ENCODE assay signal across 1 cellular context in the genomic region with DNA sequence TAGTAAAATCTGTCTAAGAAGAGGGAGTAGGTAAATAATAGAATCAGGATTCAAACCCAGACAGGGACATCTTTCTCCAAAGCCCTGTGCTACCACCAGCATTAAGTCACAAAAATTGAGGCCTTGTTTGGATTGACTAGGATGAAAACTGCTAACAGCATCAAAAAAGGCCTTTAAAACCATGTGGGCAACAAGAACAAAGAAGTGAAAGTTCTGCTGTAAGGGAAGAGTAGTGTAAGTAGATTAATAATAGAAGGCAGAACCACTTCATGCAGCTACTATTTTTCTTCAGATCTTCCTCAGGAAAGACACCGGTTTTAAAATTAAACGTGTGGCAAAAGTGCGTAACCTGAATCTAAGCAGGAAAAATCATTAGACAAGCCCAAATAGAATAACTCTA.
TF ChIP-seq lines count a peak whose summit lies in the region.

No MANE protein-coding gene starts in this region.

TF ChIP-seq in GM12878, 131 proteins besides CTCF, POLR2A, EP300 and RAD21 (continued from another document):
- TF ChIP-seq MTA2 (IDR thresholded peaks at IDR 0.05; ENCODE audit: low read depth), result no peak
- no peak for TF ChIP-seq WRNIP1 (IDR thresholded peaks at IDR 0.05; ENCODE audit: borderline replicate concordance, low read depth, low read length)
- no peak for TF ChIP-seq BACH1 (IDR thresholded peaks at IDR 0.05; ENCODE audit: borderline replicate concordance)
- TF ChIP-seq, protein P1, sequence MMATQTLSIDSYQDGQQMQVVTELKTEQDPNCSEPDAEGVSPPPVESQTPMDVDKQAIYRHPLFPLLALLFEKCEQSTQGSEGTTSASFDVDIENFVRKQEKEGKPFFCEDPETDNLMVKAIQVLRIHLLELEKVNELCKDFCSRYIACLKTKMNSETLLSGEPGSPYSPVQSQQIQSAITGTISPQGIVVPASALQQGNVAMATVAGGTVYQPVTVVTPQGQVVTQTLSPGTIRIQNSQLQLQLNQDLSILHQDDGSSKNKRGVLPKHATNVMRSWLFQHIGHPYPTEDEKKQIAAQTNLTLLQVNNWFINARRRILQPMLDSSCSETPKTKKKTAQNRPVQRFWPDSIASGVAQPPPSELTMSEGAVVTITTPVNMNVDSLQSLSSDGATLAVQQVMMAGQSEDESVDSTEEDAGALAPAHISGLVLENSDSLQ (IDR thresholded peaks at IDR 0.05), result no peak
- TF ChIP-seq, protein P2, sequence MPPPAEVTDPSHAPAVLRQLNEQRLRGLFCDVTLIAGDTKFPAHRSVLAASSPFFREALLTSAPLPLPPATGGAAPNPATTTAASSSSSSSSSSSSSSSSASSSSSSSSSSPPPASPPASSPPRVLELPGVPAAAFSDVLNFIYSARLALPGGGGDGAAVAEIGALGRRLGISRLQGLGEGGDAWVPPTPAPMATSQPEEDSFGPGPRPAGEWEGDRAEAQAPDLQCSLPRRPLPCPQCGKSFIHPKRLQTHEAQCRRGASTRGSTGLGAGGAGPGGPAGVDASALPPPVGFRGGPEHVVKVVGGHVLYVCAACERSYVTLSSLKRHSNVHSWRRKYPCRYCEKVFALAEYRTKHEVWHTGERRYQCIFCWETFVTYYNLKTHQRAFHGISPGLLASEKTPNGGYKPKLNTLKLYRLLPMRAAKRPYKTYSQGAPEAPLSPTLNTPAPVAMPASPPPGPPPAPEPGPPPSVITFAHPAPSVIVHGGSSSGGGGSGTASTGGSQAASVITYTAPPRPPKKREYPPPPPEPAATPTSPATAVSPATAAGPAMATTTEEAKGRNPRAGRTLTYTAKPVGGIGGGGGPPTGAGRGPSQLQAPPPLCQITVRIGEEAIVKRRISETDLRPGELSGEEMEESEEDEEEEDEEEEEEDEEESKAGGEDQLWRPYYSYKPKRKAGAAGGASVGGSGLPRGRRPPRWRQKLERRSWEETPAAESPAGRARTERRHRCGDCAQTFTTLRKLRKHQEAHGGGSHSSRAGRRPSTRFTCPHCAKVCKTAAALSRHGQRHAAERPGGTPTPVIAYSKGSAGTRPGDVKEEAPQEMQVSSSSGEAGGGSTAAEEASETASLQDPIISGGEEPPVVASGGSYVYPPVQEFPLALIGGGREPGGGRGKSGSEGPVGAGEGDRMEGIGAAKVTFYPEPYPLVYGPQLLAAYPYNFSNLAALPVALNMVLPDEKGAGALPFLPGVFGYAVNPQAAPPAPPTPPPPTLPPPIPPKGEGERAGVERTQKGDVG (CRISPR knock-in tag; IDR thresholded peaks at IDR 0.05), result no peak
- TF ChIP-seq, protein P3, sequence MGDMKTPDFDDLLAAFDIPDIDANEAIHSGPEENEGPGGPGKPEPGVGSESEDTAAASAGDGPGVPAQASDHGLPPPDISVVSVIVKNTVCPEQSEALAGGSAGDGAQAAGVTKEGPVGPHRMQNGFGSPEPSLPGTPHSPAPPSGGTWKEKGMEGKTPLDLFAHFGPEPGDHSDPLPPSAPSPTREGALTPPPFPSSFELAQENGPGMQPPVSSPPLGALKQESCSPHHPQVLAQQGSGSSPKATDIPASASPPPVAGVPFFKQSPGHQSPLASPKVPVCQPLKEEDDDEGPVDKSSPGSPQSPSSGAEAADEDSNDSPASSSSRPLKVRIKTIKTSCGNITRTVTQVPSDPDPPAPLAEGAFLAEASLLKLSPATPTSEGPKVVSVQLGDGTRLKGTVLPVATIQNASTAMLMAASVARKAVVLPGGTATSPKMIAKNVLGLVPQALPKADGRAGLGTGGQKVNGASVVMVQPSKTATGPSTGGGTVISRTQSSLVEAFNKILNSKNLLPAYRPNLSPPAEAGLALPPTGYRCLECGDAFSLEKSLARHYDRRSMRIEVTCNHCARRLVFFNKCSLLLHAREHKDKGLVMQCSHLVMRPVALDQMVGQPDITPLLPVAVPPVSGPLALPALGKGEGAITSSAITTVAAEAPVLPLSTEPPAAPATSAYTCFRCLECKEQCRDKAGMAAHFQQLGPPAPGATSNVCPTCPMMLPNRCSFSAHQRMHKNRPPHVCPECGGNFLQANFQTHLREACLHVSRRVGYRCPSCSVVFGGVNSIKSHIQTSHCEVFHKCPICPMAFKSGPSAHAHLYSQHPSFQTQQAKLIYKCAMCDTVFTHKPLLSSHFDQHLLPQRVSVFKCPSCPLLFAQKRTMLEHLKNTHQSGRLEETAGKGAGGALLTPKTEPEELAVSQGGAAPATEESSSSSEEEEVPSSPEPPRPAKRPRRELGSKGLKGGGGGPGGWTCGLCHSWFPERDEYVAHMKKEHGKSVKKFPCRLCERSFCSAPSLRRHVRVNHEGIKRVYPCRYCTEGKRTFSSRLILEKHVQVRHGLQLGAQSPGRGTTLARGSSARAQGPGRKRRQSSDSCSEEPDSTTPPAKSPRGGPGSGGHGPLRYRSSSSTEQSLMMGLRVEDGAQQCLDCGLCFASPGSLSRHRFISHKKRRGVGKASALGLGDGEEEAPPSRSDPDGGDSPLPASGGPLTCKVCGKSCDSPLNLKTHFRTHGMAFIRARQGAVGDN (IDR thresholded peaks at IDR 0.05), result 0 out of 2 replicates have a peak, but pooled peaks have one; percentile 24
